ENCODE assay signal across 2 cellular contexts in the genomic region with DNA sequence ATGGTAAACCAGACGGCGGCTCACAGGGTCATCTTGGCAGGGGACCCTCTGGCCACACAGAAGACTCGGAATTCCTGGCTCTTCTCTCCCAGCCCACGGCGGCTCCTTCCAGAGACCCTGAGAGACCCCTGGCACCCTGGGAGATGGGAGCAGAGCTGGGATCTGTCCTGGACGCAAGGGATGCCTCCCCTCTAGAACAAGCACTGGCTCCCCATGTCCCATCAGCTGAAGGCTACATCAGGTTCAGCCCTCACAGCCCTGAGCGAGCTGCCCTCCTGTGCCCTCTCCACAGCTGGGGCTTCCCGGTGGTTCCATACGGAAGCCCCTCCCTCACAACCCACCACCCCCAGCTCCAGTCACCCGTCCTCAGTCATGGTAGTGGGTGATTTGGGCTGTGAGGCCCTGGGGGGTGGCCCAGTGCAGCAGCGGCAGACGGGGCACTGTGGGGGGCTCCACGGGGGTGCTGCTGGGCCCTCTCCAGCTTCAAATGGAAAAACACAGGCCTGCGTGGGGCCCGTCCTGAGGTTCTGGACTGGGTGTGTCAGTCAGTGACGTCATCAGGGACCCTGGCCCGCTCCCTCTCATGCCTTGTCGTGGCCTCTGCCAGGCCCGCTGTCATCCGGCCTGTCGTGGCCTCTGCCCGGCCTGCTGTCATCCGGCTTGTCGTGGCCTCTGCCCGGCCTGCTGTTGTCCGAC.
TF ChIP-seq lines count a peak whose summit lies in the region.

No MANE protein-coding gene starts in this region.

TF ChIP-seq in A549, 52 proteins besides CTCF, POLR2A, EP300 and RAD21:
- TF ChIP-seq ZFP36 (IDR thresholded peaks at IDR 0.05; ENCODE audit: borderline replicate concordance, partially characterized antibody) = peak; percentile 57
- no peak for TF ChIP-seq RNF2 (IDR thresholded peaks at IDR 0.05; ENCODE audit: borderline replicate concordance, low read depth)
- no peak for TF ChIP-seq TFCP2L1 (CRISPR knock-in tag; IDR thresholded peaks at IDR 0.05)

TF ChIP-seq in K562, 482 proteins besides CTCF, POLR2A, EP300 and RAD21:
- TF ChIP-seq CAMTA2 (CRISPR knock-in tag; conservative IDR thresholded peaks at IDR 0.05) (no peak), ZFX (CRISPR knock-in tag; IDR thresholded peaks at IDR 0.05) (no peak), ATF7 (IDR thresholded peaks at IDR 0.05) (peak; percentile 42; the same call in 1 of the 2 replicates), ZFP36 (IDR thresholded peaks at IDR 0.05; ENCODE audit: low read depth, low read length, partially characterized antibody) (peak; percentile 73), CXXC5 (CRISPR knock-in tag; IDR thresholded peaks at IDR 0.05) (peak; percentile 23; the same call in 1 of the 2 replicates), BCOR (IDR thresholded peaks at IDR 0.05) (0 out of 2 replicates have a peak, but pooled peaks have one; percentile 54), ATF1 (CRISPR knock-in tag; IDR thresholded peaks at IDR 0.05) (no peak), ATF1 (tag; IDR thresholded peaks at IDR 0.05) (peak; percentile 57; the same call in 1 of the 2 replicates), FOXA1 (IDR thresholded peaks at IDR 0.05; ENCODE audit: borderline replicate concordance) (no peak), RBM17 (IDR thresholded peaks at IDR 0.05; ENCODE audit: borderline replicate concordance, low read depth, low read length) (no peak), NR4A1 (CRISPR knock-in tag; IDR thresholded peaks at IDR 0.05) (0 out of 2 replicates have a peak, but pooled peaks have one; percentile 21), NR4A1 (tag; IDR thresholded peaks at IDR 0.05) (no peak), ELF2 (CRISPR knock-in tag; IDR thresholded peaks at IDR 0.05) (no peak), PTBP1 (IDR thresholded peaks at IDR 0.05; ENCODE audit: low read depth, low read length) (0 out of 2 replicates have a peak, but pooled peaks have one; percentile 41), ZBTB7A (IDR thresholded peaks at IDR 0.05; ENCODE audit: borderline replicate concordance, control insufficient read depth, low read depth, low read length) (peak; percentile 16; the same call in 1 of the 2 replicates), KDM1A (IDR thresholded peaks at IDR 0.05) (peak in 1 of 2 experiments; percentile 48; a peak in 2 of 4 replicates)
- TF ChIP-seq, protein P1, sequence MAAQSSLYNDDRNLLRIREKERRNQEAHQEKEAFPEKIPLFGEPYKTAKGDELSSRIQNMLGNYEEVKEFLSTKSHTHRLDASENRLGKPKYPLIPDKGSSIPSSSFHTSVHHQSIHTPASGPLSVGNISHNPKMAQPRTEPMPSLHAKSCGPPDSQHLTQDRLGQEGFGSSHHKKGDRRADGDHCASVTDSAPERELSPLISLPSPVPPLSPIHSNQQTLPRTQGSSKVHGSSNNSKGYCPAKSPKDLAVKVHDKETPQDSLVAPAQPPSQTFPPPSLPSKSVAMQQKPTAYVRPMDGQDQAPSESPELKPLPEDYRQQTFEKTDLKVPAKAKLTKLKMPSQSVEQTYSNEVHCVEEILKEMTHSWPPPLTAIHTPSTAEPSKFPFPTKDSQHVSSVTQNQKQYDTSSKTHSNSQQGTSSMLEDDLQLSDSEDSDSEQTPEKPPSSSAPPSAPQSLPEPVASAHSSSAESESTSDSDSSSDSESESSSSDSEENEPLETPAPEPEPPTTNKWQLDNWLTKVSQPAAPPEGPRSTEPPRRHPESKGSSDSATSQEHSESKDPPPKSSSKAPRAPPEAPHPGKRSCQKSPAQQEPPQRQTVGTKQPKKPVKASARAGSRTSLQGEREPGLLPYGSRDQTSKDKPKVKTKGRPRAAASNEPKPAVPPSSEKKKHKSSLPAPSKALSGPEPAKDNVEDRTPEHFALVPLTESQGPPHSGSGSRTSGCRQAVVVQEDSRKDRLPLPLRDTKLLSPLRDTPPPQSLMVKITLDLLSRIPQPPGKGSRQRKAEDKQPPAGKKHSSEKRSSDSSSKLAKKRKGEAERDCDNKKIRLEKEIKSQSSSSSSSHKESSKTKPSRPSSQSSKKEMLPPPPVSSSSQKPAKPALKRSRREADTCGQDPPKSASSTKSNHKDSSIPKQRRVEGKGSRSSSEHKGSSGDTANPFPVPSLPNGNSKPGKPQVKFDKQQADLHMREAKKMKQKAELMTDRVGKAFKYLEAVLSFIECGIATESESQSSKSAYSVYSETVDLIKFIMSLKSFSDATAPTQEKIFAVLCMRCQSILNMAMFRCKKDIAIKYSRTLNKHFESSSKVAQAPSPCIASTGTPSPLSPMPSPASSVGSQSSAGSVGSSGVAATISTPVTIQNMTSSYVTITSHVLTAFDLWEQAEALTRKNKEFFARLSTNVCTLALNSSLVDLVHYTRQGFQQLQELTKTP (IDR thresholded peaks at IDR 0.05; ENCODE audit: low read depth in 1 of 2, partially characterized antibody in 2 of 2) = no peak
- TF ChIP-seq, protein P2, sequence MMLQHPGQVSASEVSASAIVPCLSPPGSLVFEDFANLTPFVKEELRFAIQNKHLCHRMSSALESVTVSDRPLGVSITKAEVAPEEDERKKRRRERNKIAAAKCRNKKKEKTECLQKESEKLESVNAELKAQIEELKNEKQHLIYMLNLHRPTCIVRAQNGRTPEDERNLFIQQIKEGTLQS (IDR thresholded peaks at IDR 0.05) = peak; percentile 72
- TF ChIP-seq, protein P2 (CRISPR knock-in tag; conservative IDR thresholded peaks at IDR 0.05) = no peak
- TF ChIP-seq, protein P3, sequence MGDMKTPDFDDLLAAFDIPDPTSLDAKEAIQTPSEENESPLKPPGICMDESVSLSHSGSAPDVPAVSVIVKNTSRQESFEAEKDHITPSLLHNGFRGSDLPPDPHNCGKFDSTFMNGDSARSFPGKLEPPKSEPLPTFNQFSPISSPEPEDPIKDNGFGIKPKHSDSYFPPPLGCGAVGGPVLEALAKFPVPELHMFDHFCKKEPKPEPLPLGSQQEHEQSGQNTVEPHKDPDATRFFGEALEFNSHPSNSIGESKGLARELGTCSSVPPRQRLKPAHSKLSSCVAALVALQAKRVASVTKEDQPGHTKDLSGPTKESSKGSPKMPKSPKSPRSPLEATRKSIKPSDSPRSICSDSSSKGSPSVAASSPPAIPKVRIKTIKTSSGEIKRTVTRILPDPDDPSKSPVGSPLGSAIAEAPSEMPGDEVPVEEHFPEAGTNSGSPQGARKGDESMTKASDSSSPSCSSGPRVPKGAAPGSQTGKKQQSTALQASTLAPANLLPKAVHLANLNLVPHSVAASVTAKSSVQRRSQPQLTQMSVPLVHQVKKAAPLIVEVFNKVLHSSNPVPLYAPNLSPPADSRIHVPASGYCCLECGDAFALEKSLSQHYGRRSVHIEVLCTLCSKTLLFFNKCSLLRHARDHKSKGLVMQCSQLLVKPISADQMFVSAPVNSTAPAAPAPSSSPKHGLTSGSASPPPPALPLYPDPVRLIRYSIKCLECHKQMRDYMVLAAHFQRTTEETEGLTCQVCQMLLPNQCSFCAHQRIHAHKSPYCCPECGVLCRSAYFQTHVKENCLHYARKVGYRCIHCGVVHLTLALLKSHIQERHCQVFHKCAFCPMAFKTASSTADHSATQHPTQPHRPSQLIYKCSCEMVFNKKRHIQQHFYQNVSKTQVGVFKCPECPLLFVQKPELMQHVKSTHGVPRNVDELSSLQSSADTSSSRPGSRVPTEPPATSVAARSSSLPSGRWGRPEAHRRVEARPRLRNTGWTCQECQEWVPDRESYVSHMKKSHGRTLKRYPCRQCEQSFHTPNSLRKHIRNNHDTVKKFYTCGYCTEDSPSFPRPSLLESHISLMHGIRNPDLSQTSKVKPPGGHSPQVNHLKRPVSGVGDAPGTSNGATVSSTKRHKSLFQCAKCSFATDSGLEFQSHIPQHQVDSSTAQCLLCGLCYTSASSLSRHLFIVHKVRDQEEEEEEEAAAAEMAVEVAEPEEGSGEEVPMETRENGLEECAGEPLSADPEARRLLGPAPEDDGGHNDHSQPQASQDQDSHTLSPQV (IDR thresholded peaks at IDR 0.05) = 0 out of 2 replicates have a peak, but pooled peaks have one; percentile 26
